1 cellular context compared by ENCODE assay signal in genomic region chr5:23007762-23008161, GRCh38.
TF ChIP-seq lines count a peak whose summit lies in the region.

No MANE protein-coding gene starts in this region.

TF ChIP-seq in GM12878, 131 proteins besides CTCF, POLR2A, EP300 and RAD21 (continued from another document):
- TF ChIP-seq, protein P1, sequence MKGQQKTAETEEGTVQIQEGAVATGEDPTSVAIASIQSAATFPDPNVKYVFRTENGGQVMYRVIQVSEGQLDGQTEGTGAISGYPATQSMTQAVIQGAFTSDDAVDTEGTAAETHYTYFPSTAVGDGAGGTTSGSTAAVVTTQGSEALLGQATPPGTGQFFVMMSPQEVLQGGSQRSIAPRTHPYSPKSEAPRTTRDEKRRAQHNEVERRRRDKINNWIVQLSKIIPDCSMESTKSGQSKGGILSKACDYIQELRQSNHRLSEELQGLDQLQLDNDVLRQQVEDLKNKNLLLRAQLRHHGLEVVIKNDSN (IDR thresholded peaks at IDR 0.05; ENCODE audit: borderline replicate concordance, extremely low read length, insufficient read depth, low read depth, low read length), result no peak
- no peak for TF ChIP-seq PML (IDR thresholded peaks at IDR 0.05; ENCODE audit: low read length)
- no peak for TF ChIP-seq STAT3 (IDR thresholded peaks at IDR 0.05; ENCODE audit: low read depth, low read length)
- TF ChIP-seq BCL11A (IDR thresholded peaks at IDR 0.05; ENCODE audit: low read depth, low read length), result no peak
- no peak for TF ChIP-seq HCFC1 (IDR thresholded peaks at IDR 0.05; ENCODE audit: low read length)
- TF ChIP-seq ZNF274 (IDR thresholded peaks at IDR 0.05; ENCODE audit: insufficient read depth, insufficient read length), result no peak
- no peak for TF ChIP-seq EED (IDR thresholded peaks at IDR 0.05; ENCODE audit: low read depth)
